Comparison of ENCODE assay signal across 14 cellular contexts in genomic region chr1:207839083-207839413, GRCh38.
DNase-seq lines count a peak whose midpoint lies in the region; ATAC-seq and TF ChIP-seq lines count a peak whose summit lies in the region.
"Had no signal": no experiment of that assay in that cellular context is flagged by ENCODE, and none has a peak within 500 bp of the region (broad histone marks: within the 10 kb centered on the region; RNA-seq: fewer than 3 reads in every experiment).

No MANE protein-coding gene starts in this region.

- intact Hi-C loops in left ventricle myocardium inferior (cut with micrococcal nuclease) (no loop called here), left cardiac atrium (cut with DNase I) (no loop called here)

- H3K36me3 Mint-ChIP-seq in activated naive CD8-positive, alpha-beta T cell treated with anti-CD3 and anti-CD28 coated beads, Interleukin-2, amount 50 U/mL, for 24 hours (ENCODE audit: low read depth): peaks cover 13% of the 10 kb centered on the region
- peaks cover 4% of the 10 kb centered on the region for H3K36me3 Mint-ChIP-seq in natural killer cell treated with Interleukin-12 subunit alpha and Interleukin-12 subunit beta and Interleukin-15 and Interleukin-18, amount 100 ng/mL, for 72 hours

- H3K4me3 ChIP-seq in left ventricle myocardium inferior: no peak overlapping the region
- no peak overlapping the region for H3K4me3 ChIP-seq in WERI-Rb-1 (ENCODE audit: low read depth, low read length)
- H3K4me3 ChIP-seq: body of pancreas, lower lobe of right lung had no signal

- H3K9me3 Mint-ChIP-seq in activated naive CD8-positive, alpha-beta T cell treated with anti-CD3 and anti-CD28 coated beads, Interleukin-2, amount 50 U/mL, for 24 hours: no peaks in the 10 kb centered on the region
- H3K9me3 Mint-ChIP-seq in natural killer cell treated with Interleukin-12 subunit alpha and Interleukin-12 subunit beta and Interleukin-15 and Interleukin-18, amount 100 ng/mL, for 72 hours: no peaks in the 10 kb centered on the region
- H3K9me3 Mint-ChIP-seq: H9 had no signal

- no peak overlapping the region for H3K4me3 Mint-ChIP-seq in activated naive CD8-positive, alpha-beta T cell treated with anti-CD3 and anti-CD28 coated beads, Interleukin-2, amount 50 U/mL, for 24 hours
- H3K4me3 Mint-ChIP-seq in natural killer cell treated with Interleukin-12 subunit alpha and Interleukin-12 subunit beta and Interleukin-15 and Interleukin-18, amount 100 ng/mL, for 72 hours: peak overlapping the region; percentile 19
- H3K4me3 Mint-ChIP-seq: H9 had no signal

- H3K36me3 ChIP-seq in left ventricle myocardium inferior (peaks cover 11% of the 10 kb centered on the region), WERI-Rb-1 (peaks cover 20% of the 10 kb centered on the region)
- H3K36me3 ChIP-seq: lower lobe of right lung had no signal

- peaks cover 57% of the 10 kb centered on the region for H3K4me1 Mint-ChIP-seq in activated naive CD8-positive, alpha-beta T cell treated with anti-CD3 and anti-CD28 coated beads, Interleukin-2, amount 50 U/mL, for 24 hours
- peaks cover 52 to 60% of the 10 kb centered on the region in 2 donors for H3K4me1 Mint-ChIP-seq in natural killer cell treated with Interleukin-12 subunit alpha and Interleukin-12 subunit beta and Interleukin-15 and Interleukin-18, amount 100 ng/mL, for 72 hours (ENCODE audit: low read depth in 2 of 2)

- ATAC-seq in left cardiac atrium (no peak), HG02981 (IDR thresholded peaks at IDR 0.05; ENCODE audit: unreplicated experiment) (no peak)
- peak; percentile 30 for ATAC-seq in activated naive CD8-positive, alpha-beta T cell treated with anti-CD3 and anti-CD28 coated beads, Interleukin-2, amount 50 U/mL, for 24 hours
- peak in 1 of 2 donors; percentile 57 for ATAC-seq in natural killer cell treated with Interleukin-12 subunit alpha and Interleukin-12 subunit beta and Interleukin-15 and Interleukin-18, amount 100 ng/mL, for 72 hours

- peaks cover 89% of the 10 kb centered on the region for H3K4me1 ChIP-seq in left ventricle myocardium inferior

- DNase-seq in left ventricle myocardium inferior (no peak), left cardiac atrium (no peak), WERI-Rb-1 (no peak), CD1c-positive myeloid dendritic cell (ENCODE audit: extremely low spot score) (no peak), GF-D8 (lab: John Stamatoyannopoulos, UW) (no peak)
- DNase-seq in activated naive CD8-positive, alpha-beta T cell treated with anti-CD3 and anti-CD28 coated beads, Interleukin-2, amount 50 U/mL, for 24 hours: no peak
- no peak for DNase-seq in natural killer cell treated with Interleukin-12 subunit alpha and Interleukin-12 subunit beta and Interleukin-15 and Interleukin-18, amount 100 ng/mL, for 72 hours (ENCODE audit: low spot score)
- DNase-seq: activated CD8-positive, alpha-beta memory T cell treated with anti-CD3 and anti-CD28 coated beads, Interleukin-2, amount 50 U/mL, for 4 hours; H9; lower lobe of right lung; PC-3; stimulated activated CD4-positive, alpha-beta T cell treated with anti-CD3 and anti-CD28 coated beads, Interleukin-12 subunit alpha, Interleukin-12 subunit beta, amount 100 ng/mL, for 4 hours had no signal

- H3K27me3 ChIP-seq in left ventricle myocardium inferior (ENCODE audit: low read depth) (no peaks in the 10 kb centered on the region), WERI-Rb-1 (ENCODE audit: insufficient read depth, low read depth, severe bottlenecking) (no peaks in the 10 kb centered on the region)
- H3K27me3 ChIP-seq: body of pancreas had no signal

- TF ChIP-seq CTCF in left ventricle myocardium inferior (IDR thresholded peaks at IDR 0.05; ENCODE audit: borderline replicate concordance) (no peak), WERI-Rb-1 (IDR thresholded peaks at IDR 0.05; ENCODE audit: low read depth, low read length) (no peak)

- H3K27ac ChIP-seq in left ventricle myocardium inferior (replicated peaks): peak overlapping the region; percentile 97
- no peak overlapping the region for H3K27ac ChIP-seq in WERI-Rb-1
- H3K27ac ChIP-seq: lower lobe of right lung had no signal

- H3K9me3 ChIP-seq in left ventricle myocardium inferior (replicated peaks) (no peaks in the 10 kb centered on the region), WERI-Rb-1 (ENCODE audit: severe bottlenecking) (no peaks in the 10 kb centered on the region)
- H3K9me3 ChIP-seq: body of pancreas, lower lobe of right lung had no signal

- H3K27ac Mint-ChIP-seq in activated naive CD8-positive, alpha-beta T cell treated with anti-CD3 and anti-CD28 coated beads, Interleukin-2, amount 50 U/mL, for 24 hours: peak overlapping the region; percentile 30
- peak overlapping the region; percentile 34 to 59 for H3K27ac Mint-ChIP-seq in natural killer cell treated with Interleukin-12 subunit alpha and Interleukin-12 subunit beta and Interleukin-15 and Interleukin-18, amount 100 ng/mL, for 72 hours
- H3K27ac Mint-ChIP-seq: H9 had no signal

- H3K27me3 Mint-ChIP-seq in activated naive CD8-positive, alpha-beta T cell treated with anti-CD3 and anti-CD28 coated beads, Interleukin-2, amount 50 U/mL, for 24 hours: no peaks in the 10 kb centered on the region
- H3K27me3 Mint-ChIP-seq in natural killer cell treated with Interleukin-12 subunit alpha and Interleukin-12 subunit beta and Interleukin-15 and Interleukin-18, amount 100 ng/mL, for 72 hours: no peaks in the 10 kb centered on the region
